ENCODE assay signal across 8 cellular contexts in genomic region chr18:12744103-12744502, GRCh38. TPM values are rescaled to one million over a fixed set of nuclear protein-coding genes. Genes with fewer than 3 reads are reported as not detected.
A peak's percentile ranks its signal among the peaks of the same experiment; 100 is the strongest.
DNase-seq lines count a peak whose midpoint lies in the region; ATAC-seq, FAIRE-seq and TF ChIP-seq lines count a peak whose summit lies in the region.

No MANE protein-coding gene starts in this region.

- no peak for ATAC-seq in GM18870 (IDR thresholded peaks at IDR 0.05; ENCODE audit: unreplicated experiment)

- H3K9me2 ChIP-seq in neural cell (ENCODE audit: insufficient read depth, low read length): no peaks in the 10 kb centered on the region

- no peaks in the 10 kb centered on the region for H3K9me3 ChIP-seq in neural cell (ENCODE audit: low read length)

- peak; percentile 57 for TF ChIP-seq RAD21 in neural cell (conservative IDR thresholded peaks at IDR 0.05)

- peak; percentile 52 for TF ChIP-seq CTCF in neural cell (IDR thresholded peaks at IDR 0.05; ENCODE audit: poor library complexity, severe bottlenecking)

- no peak overlapping the region for H3K27ac ChIP-seq in neural cell (ENCODE audit: low read length)

- H3K27me3 ChIP-seq in neural cell (ENCODE audit: insufficient read depth, low read depth, low read length): no peaks in the 10 kb centered on the region

- H2AFZ ChIP-seq in neural cell (ENCODE audit: low read depth, low read length): no peak overlapping the region

- H3F3A ChIP-seq in neural cell (ENCODE audit: insufficient read depth, low read length, poor library complexity, severe bottlenecking): no peaks in the 10 kb centered on the region

- H3K36me3 ChIP-seq in neural cell (ENCODE audit: insufficient read depth, low read length): no peaks in the 10 kb centered on the region

- no peak overlapping the region for H3K4me2 ChIP-seq in neural cell (ENCODE audit: low read length)

- peak; percentile 76 for FAIRE-seq in RCC 7860 (lab: Jason Lieb, UNC)

- no peak for TF ChIP-seq EP300 in neural cell (conservative IDR thresholded peaks at IDR 0.05; ENCODE audit: poor library complexity, severe bottlenecking)

- no peaks in the 10 kb centered on the region for H3K79me2 ChIP-seq in neural cell (replicated peaks; ENCODE audit: insufficient read depth, low read length)

- DNase-seq in COR-L47 (lab: John Stamatoyannopoulos, UW) (peak; percentile 41), HT-29 (ENCODE audit: low spot score) (peak; percentile 71), RCC 7860 (ENCODE audit: low spot score) (peak; percentile 58), epidermal melanocyte (ENCODE audit: insufficient read length, low spot score) (peak; percentile 53), amygdala (lab: John Stamatoyannopoulos, UW) (no peak)
- no peak for DNase-seq in activated CD4-positive, alpha-beta T cell treated with anti-CD3 and anti-CD28 coated beads, Interleukin-2, amount 50 U/mL, for 48 hours

- no peak overlapping the region for H3K9ac ChIP-seq in neural cell (ENCODE audit: low read length)

- H3K4me3 ChIP-seq in neural cell (ENCODE audit: low read length): no peak overlapping the region

- no peaks in the 10 kb centered on the region for H4K20me1 ChIP-seq in neural cell (ENCODE audit: insufficient read depth)

TF ChIP-seq in neural cell, 6 proteins besides CTCF, POLR2A, EP300 and RAD21:
- no peak for TF ChIP-seq POLR2AphosphoS5 (IDR thresholded peaks at IDR 0.05)
- peak; percentile 58 for TF ChIP-seq SMC3 (conservative IDR thresholded peaks at IDR 0.05; ENCODE audit: poor library complexity)

RNA-seq across cellular contexts. Expression of gene PSMG2, which starts 41.3 kb away (rescaled TPM):
- total RNA-seq in HT-29 (2014; rRNA removed; shearing (Covaris generic)): 55.7 and 84.8 TPM in 2 replicates
- polyA plus RNA-seq in neural cell: 87.2 and 102 TPM in 2 replicates
- 59.2 and 74.6 TPM in 2 replicates for polyA minus RNA-seq in neural cell

RNA-seq across cellular contexts. Expression of gene CEP76, which starts 41.6 kb away (rescaled TPM):
- 31.3 and 40.4 TPM in 2 replicates for total RNA-seq in HT-29 (2014; rRNA removed; shearing (Covaris generic))
- polyA plus RNA-seq in neural cell: 14.8 and 21.4 TPM in 2 replicates
- polyA minus RNA-seq in neural cell: 18.7 and 19.9 TPM in 2 replicates

Comparison
In these comparisons a context has a peak if more than half of its experiments do, and no peak if none do; other contexts are left out.
1. DNase-seq: peak in COR-L47 (single experiment), HT-29 (single experiment), RCC 7860 (single experiment) and epidermal melanocyte (single experiment); none in activated CD4-positive, alpha-beta T cell treated with anti-CD3 and anti-CD28 coated beads, Interleukin-2, amount 50 U/mL, for 48 hours (0 of 2) and amygdala (0 of 56).